ENCODE assay signal across 31 cellular contexts in the genomic region with DNA sequence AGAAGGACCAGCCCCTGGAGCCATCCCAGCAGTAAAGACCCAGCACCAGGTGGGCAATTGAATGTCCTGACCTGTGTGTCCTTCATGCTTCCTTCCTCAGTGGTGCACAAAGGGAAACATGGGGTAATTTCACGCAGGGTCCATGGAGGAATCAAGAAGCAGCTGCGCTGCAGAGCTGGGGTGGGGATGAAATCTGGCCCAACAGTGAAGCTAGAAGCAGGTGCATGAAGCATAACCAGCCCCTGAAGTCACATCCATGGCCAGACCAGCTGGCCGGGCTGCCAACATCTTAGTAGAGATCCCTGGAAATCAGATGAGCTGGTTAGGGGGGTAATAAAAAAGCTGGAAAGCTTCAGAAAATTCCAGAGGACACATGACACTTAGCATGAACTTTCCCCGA.
"Had no signal": no experiment of that assay in that cellular context is flagged by ENCODE, and none has a peak within 500 bp of the region (broad histone marks: within the 10 kb centered on the region; RNA-seq: fewer than 3 reads in every experiment).

No MANE protein-coding gene starts in this region.

- H3K4me3 ChIP-seq: ascending aorta, cardiac muscle cell had no signal

- H3K36me3 ChIP-seq: ascending aorta, cardiac muscle cell had no signal

- ATAC-seq: activated CD8-positive, alpha-beta T cell treated with anti-CD3 and anti-CD28 coated beads for 36 hours; activated naive CD8-positive, alpha-beta T cell treated with anti-CD3 and anti-CD28 coated beads, Interleukin-2, amount 50 U/mL, for 24 hours; activated T-cell treated with anti-CD3 and anti-CD28 coated beads, Interleukin-2, amount 50 U/mL, for 4 hours; activated T-cell treated with anti-CD3 and anti-CD28 coated beads, Interleukin-2, amount 50 U/mL, for 72 hours; activated T-helper 17 cell treated with anti-CD3 and anti-CD28 coated beads, Interleukin-2, amount 50 U/mL, for 72 hours; T-cell; T-helper 17 cell had no signal

- H3K4me3 Mint-ChIP-seq: activated B cell treated with CpG ODN at 0.5 μM for 24 hours; activated CD4-positive, alpha-beta memory T cell treated with anti-CD3 and anti-CD28 coated beads for 36 hours; activated CD4-positive, alpha-beta T cell treated with anti-CD3 and anti-CD28 coated beads, Interleukin-2, amount 10 ng/mL, durations not matched to agents 24 days and 14 days; activated CD8-positive, alpha-beta T cell treated with anti-CD3 and anti-CD28 coated beads for 36 hours; activated naive CD4-positive, alpha-beta T cell treated with anti-CD3 and anti-CD28 coated beads, Interleukin-2, amount 10 ng/mL, durations not matched to agents 7 days and 5 days; activated naive CD4-positive, alpha-beta T cell treated with anti-CD3 and anti-CD28 coated beads, Interleukin-2, amount 50 U/mL, for 24 hours; activated naive CD8-positive, alpha-beta T cell; activated naive CD8-positive, alpha-beta T cell treated with anti-CD3 and anti-CD28 coated beads, Interleukin-2, amount 10 ng/mL, durations not matched to agents 7 days and 5 days; activated naive CD8-positive, alpha-beta T cell treated with anti-CD3 and anti-CD28 coated beads, Interleukin-2, amount 50 U/mL, for 24 hours; activated T-cell treated with anti-CD3 and anti-CD28 coated beads, Interleukin-2, amount 50 U/mL, for 4 hours; activated T-cell treated with anti-CD3 and anti-CD28 coated beads, Interleukin-2, amount 50 U/mL, for 72 hours; activated T-helper 1 cell treated with anti-CD3 and anti-CD28 coated beads, Interleukin-12 subunit alpha, Interleukin-12 subunit beta, Interleukin-2, Interleukin-4 antibody, amounts not matched to agents 30 ng/mL and 10 ng/mL and 1 ng/mL, durations not matched to agents 14 hours and 24 hours and 36 hours; activated T-helper 17 cell treated with anti-CD3 and anti-CD28 coated beads, Interleukin-2, amount 50 U/mL, for 72 hours; brain; T-cell; T-helper 17 cell had no signal

- H3K27ac ChIP-seq: ascending aorta, cardiac muscle cell, VCaP had no signal

- H3K27me3 ChIP-seq: ascending aorta had no signal

- H3K4me1 Mint-ChIP-seq: activated B cell treated with CpG ODN at 0.5 μM for 24 hours; activated CD4-positive, alpha-beta T cell treated with anti-CD3 and anti-CD28 coated beads, Interleukin-2, amount 10 ng/mL, durations not matched to agents 24 days and 14 days; activated naive CD4-positive, alpha-beta T cell treated with anti-CD3 and anti-CD28 coated beads, Interleukin-2, amount 10 ng/mL, durations not matched to agents 7 days and 5 days; activated naive CD4-positive, alpha-beta T cell treated with anti-CD3 and anti-CD28 coated beads, Interleukin-2, amount 50 U/mL, for 24 hours; activated naive CD8-positive, alpha-beta T cell treated with anti-CD3 and anti-CD28 coated beads, Interleukin-2, amount 10 ng/mL, durations not matched to agents 7 days and 5 days; activated naive CD8-positive, alpha-beta T cell treated with anti-CD3 and anti-CD28 coated beads, Interleukin-2, amount 50 U/mL, for 24 hours; activated T-helper 17 cell treated with anti-CD3 and anti-CD28 coated beads, Interleukin-2, amount 50 U/mL, for 72 hours; brain; T-cell; T-helper 17 cell had no signal

- H3K27me3 Mint-ChIP-seq: activated B cell treated with CpG ODN at 0.5 μM for 24 hours; activated CD4-positive, alpha-beta memory T cell treated with anti-CD3 and anti-CD28 coated beads for 36 hours; activated CD4-positive, alpha-beta T cell treated with anti-CD3 and anti-CD28 coated beads, Interleukin-2, amount 10 ng/mL, durations not matched to agents 24 days and 14 days; activated CD8-positive, alpha-beta T cell treated with anti-CD3 and anti-CD28 coated beads for 36 hours; activated naive CD4-positive, alpha-beta T cell treated with anti-CD3 and anti-CD28 coated beads, Interleukin-2, amount 10 ng/mL, durations not matched to agents 7 days and 5 days; activated naive CD4-positive, alpha-beta T cell treated with anti-CD3 and anti-CD28 coated beads, Interleukin-2, amount 50 U/mL, for 24 hours; activated naive CD8-positive, alpha-beta T cell; activated naive CD8-positive, alpha-beta T cell treated with anti-CD3 and anti-CD28 coated beads, Interleukin-2, amount 10 ng/mL, durations not matched to agents 7 days and 5 days; activated naive CD8-positive, alpha-beta T cell treated with anti-CD3 and anti-CD28 coated beads, Interleukin-2, amount 50 U/mL, for 24 hours; activated T-helper 17 cell treated with anti-CD3 and anti-CD28 coated beads, Interleukin-2, amount 50 U/mL, for 72 hours; brain; T-cell; T-helper 17 cell had no signal

- DNase-seq: activated B cell treated with CpG ODN at 0.5 μM for 24 hours; activated CD4-positive, alpha-beta memory T cell treated with anti-CD3 and anti-CD28 coated beads for 36 hours; activated CD4-positive, alpha-beta T cell treated with anti-CD3 and anti-CD28 coated beads for 4 hours; activated CD4-positive, alpha-beta T cell treated with anti-CD3 and anti-CD28 coated beads, Interleukin-2, amount 10 ng/mL, durations not matched to agents 24 days and 14 days; activated CD4-positive, alpha-beta T cell treated with anti-CD3 and anti-CD28 coated beads, Interleukin-2, amount 50 U/mL, for 1 hour; activated CD4-positive, alpha-beta T cell treated with anti-CD3 and anti-CD28 coated beads, Interleukin-2, amount 50 U/mL, for 4 hours; activated CD4-positive, CD25-positive, alpha-beta regulatory T cell treated with anti-CD3 and anti-CD28 coated beads, Interleukin-2, amount 50 U/mL, for 72 hours; activated CD8-positive, alpha-beta memory T cell treated with anti-CD3 and anti-CD28 coated beads, Interleukin-2, amount 50 U/mL, for 4 hours; activated CD8-positive, alpha-beta T cell treated with anti-CD3 and anti-CD28 coated beads for 36 hours; activated effector memory CD4-positive, alpha-beta T cell treated with anti-CD3 and anti-CD28 coated beads, Interleukin-2, amount 50 U/mL, for 16 hours; activated gamma-delta T cell treated with Interleukin-2 at 50 U/mL for 16 hours; activated naive CD4-positive, alpha-beta T cell; activated naive CD4-positive, alpha-beta T cell treated with anti-CD3 and anti-CD28 coated beads, Interleukin-2, amount 10 ng/mL, durations not matched to agents 7 days and 5 days; activated naive CD8-positive, alpha-beta T cell treated with anti-CD3 and anti-CD28 coated beads, Interleukin-2, amount 10 ng/mL, durations not matched to agents 7 days and 5 days; activated naive CD8-positive, alpha-beta T cell treated with anti-CD3 and anti-CD28 coated beads, Interleukin-2, amount 50 U/mL, for 24 hours; activated T-cell treated with anti-CD3 and anti-CD28 coated beads for 4 hours; activated T-cell treated with anti-CD3 and anti-CD28 coated beads, Interleukin-2, amount 50 U/mL, for 1 hour; activated T-cell treated with anti-CD3 and anti-CD28 coated beads, Interleukin-2, amount 50 U/mL, for 4 hours; activated T-cell treated with anti-CD3 and anti-CD28 coated beads, Interleukin-2, amount 50 U/mL, for 72 hours; central memory CD4-positive, alpha-beta T cell; T-cell; T-helper 17 cell; T-helper 9 cell had no signal

- H3K36me3 Mint-ChIP-seq: activated CD4-positive, alpha-beta memory T cell treated with anti-CD3 and anti-CD28 coated beads for 36 hours; activated naive CD4-positive, alpha-beta T cell treated with anti-CD3 and anti-CD28 coated beads, Interleukin-2, amount 10 ng/mL, durations not matched to agents 7 days and 5 days; activated naive CD4-positive, alpha-beta T cell treated with anti-CD3 and anti-CD28 coated beads, Interleukin-2, amount 50 U/mL, for 24 hours; activated naive CD8-positive, alpha-beta T cell; activated naive CD8-positive, alpha-beta T cell treated with anti-CD3 and anti-CD28 coated beads, Interleukin-2, amount 10 ng/mL, durations not matched to agents 7 days and 5 days; brain; T-cell had no signal

- H3K27ac Mint-ChIP-seq: activated B cell treated with CpG ODN at 0.5 μM for 24 hours; activated CD4-positive, alpha-beta memory T cell treated with anti-CD3 and anti-CD28 coated beads for 36 hours; activated CD4-positive, alpha-beta T cell treated with anti-CD3 and anti-CD28 coated beads, Interleukin-2, amount 10 ng/mL, durations not matched to agents 24 days and 14 days; activated CD8-positive, alpha-beta T cell treated with anti-CD3 and anti-CD28 coated beads for 36 hours; activated naive CD4-positive, alpha-beta T cell treated with anti-CD3 and anti-CD28 coated beads, Interleukin-2, amount 10 ng/mL, durations not matched to agents 7 days and 5 days; activated naive CD4-positive, alpha-beta T cell treated with anti-CD3 and anti-CD28 coated beads, Interleukin-2, amount 50 U/mL, for 24 hours; activated naive CD8-positive, alpha-beta T cell; activated naive CD8-positive, alpha-beta T cell treated with anti-CD3 and anti-CD28 coated beads, Interleukin-2, amount 10 ng/mL, durations not matched to agents 7 days and 5 days; activated naive CD8-positive, alpha-beta T cell treated with anti-CD3 and anti-CD28 coated beads, Interleukin-2, amount 50 U/mL, for 24 hours; activated T-cell treated with anti-CD3 and anti-CD28 coated beads, Interleukin-2, amount 50 U/mL, for 72 hours; activated T-helper 1 cell treated with anti-CD3 and anti-CD28 coated beads, Interleukin-12 subunit alpha, Interleukin-12 subunit beta, Interleukin-2, Interleukin-4 antibody, amounts not matched to agents 30 ng/mL and 10 ng/mL and 1 ng/mL, durations not matched to agents 14 hours and 24 hours and 36 hours; activated T-helper 17 cell treated with anti-CD3 and anti-CD28 coated beads, Interleukin-2, amount 50 U/mL, for 72 hours; brain; T-cell; T-helper 17 cell had no signal

- H3K9me3 ChIP-seq: ascending aorta had no signal

- H3K4me1 ChIP-seq: ascending aorta had no signal
